Comparison of ENCODE assay signal across 2 cellular contexts in genomic region chr7:26066736-26067135, GRCh38.
TF ChIP-seq lines count a peak whose summit lies in the region.

No MANE protein-coding gene starts in this region.

TF ChIP-seq in HepG2, 621 proteins besides CTCF, POLR2A, EP300 and RAD21:
- peak; percentile 58 for TF ChIP-seq ZNF629 (CRISPR knock-in tag; conservative IDR thresholded peaks at IDR 0.05)
- no peak for TF ChIP-seq ZBTB8A (CRISPR knock-in tag; IDR thresholded peaks at IDR 0.05; ENCODE audit: borderline replicate concordance, low read depth)
- TF ChIP-seq CENPX (CRISPR knock-in tag; IDR thresholded peaks at IDR 0.05): no peak
- no peak for TF ChIP-seq CSRNP2 (CRISPR knock-in tag; conservative IDR thresholded peaks at IDR 0.05; ENCODE audit: low read depth)
- no peak for TF ChIP-seq FOXM1 (CRISPR knock-in tag; IDR thresholded peaks at IDR 0.05)
- TF ChIP-seq IRX3 (CRISPR knock-in tag; IDR thresholded peaks at IDR 0.05; ENCODE audit: borderline replicate concordance, low read depth): no peak

TF ChIP-seq in K562, 482 proteins besides CTCF, POLR2A, EP300 and RAD21:
- TF ChIP-seq ZNF143 (CRISPR knock-in tag; IDR thresholded peaks at IDR 0.05): no peak
- 0 out of 4 replicates have a peak, but pooled peaks of 1 of the 2 experiments have one; percentile 8 for TF ChIP-seq RCOR1 (IDR thresholded peaks at IDR 0.05; ENCODE audit: borderline replicate concordance in 1 of 2, low read depth in 2 of 2, low read length in 2 of 2)
- no peak for TF ChIP-seq ZNF586 (CRISPR knock-in tag; conservative IDR thresholded peaks at IDR 0.05)
- TF ChIP-seq RBM25 (IDR thresholded peaks at IDR 0.05; ENCODE audit: low read depth, low read length, severe bottlenecking): peak; percentile 89
- TF ChIP-seq STAG1 (CRISPR knock-in tag; IDR thresholded peaks at IDR 0.05; ENCODE audit: borderline replicate concordance): no peak
- TF ChIP-seq ZNF644 (tag; IDR thresholded peaks at IDR 0.05; ENCODE audit: low read depth): no peak
- TF ChIP-seq TCF15 (CRISPR knock-in tag; IDR thresholded peaks at IDR 0.05): no peak
- TF ChIP-seq LARP7 (IDR thresholded peaks at IDR 0.05): no peak
- TF ChIP-seq ZFPM2 (CRISPR knock-in tag; IDR thresholded peaks at IDR 0.05): no peak
- TF ChIP-seq PBX2 (CRISPR knock-in tag; IDR thresholded peaks at IDR 0.05; ENCODE audit: low read depth): no peak
- no peak for TF ChIP-seq PBX2 (tag; conservative IDR thresholded peaks at IDR 0.05; ENCODE audit: low read depth)
